8 cellular contexts compared by ENCODE assay signal in genomic region chr11:65226103-65226442, GRCh38.
DNase-seq lines count a peak whose midpoint lies in the region; TF ChIP-seq lines count a peak whose summit lies in the region.

No MANE protein-coding gene starts in this region.

- H3K9me3 ChIP-seq in HUES48 (ENCODE audit: control insufficient read depth, insufficient read depth, low read length) = no peaks in the 10 kb centered on the region
- H3K9me3 ChIP-seq in muscle layer of duodenum (ENCODE audit: control insufficient read depth in 1 of 2, low read length in 2 of 2) = no peaks in the 10 kb centered on the region

- peaks cover 15% of the 10 kb centered on the region for H3K36me3 ChIP-seq in HUES48 (ENCODE audit: control insufficient read depth, insufficient read depth, low read length)
- H3K36me3 ChIP-seq in muscle layer of duodenum (ENCODE audit: control insufficient read depth in 1 of 2, insufficient read depth in 2 of 2, low read length in 2 of 2) = no peaks in the 10 kb centered on the region

- peak overlapping the region; percentile 70; the same call in 1 of the 2 replicates for H3K9ac ChIP-seq in HUES48 (ENCODE audit: low read depth, low read length)

- H3K27ac ChIP-seq in HUES48 (ENCODE audit: low read depth, low read length) = no peak overlapping the region
- no peak overlapping the region for H3K27ac ChIP-seq in muscle layer of duodenum (ENCODE audit: low read length)

- H3K27me3 ChIP-seq in HUES48 (ENCODE audit: control insufficient read depth, insufficient read depth, low read length) = no peaks in the 10 kb centered on the region
- H3K27me3 ChIP-seq in muscle layer of duodenum (ENCODE audit: low read depth, low read length) = no peaks in the 10 kb centered on the region

- TF ChIP-seq CTCF in AG04449 (IDR thresholded peaks at IDR 0.05; ENCODE audit: insufficient read depth, low read length, missing control alignments) = no peak
- no peak for TF ChIP-seq CTCF in choroid plexus epithelial cell (conservative IDR thresholded peaks at IDR 0.05; ENCODE audit: low read depth, low read length)

- POLR2A ChIA-PET in AG04449 (lab: Yijun Ruan, JAX) = interaction anchor here (0.6 kb wide), 2 partner anchors 91 to 102 kb away, joined by 3 to 4 read pairs; no protein-coding TSS in a partner anchor

- H3K4me1 ChIP-seq in HUES48 (ENCODE audit: control insufficient read depth, insufficient read depth, low read length) (peaks cover 12% of the 10 kb centered on the region), muscle layer of duodenum (ENCODE audit: control insufficient read depth in 1 of 2, insufficient read depth in 2 of 2, low read length in 2 of 2) (peaks cover 0 to 12% of the 10 kb centered on the region in 2 donors)

- DNase-seq in AG04449 (ENCODE audit: low read depth, low spot score) (no peak), choroid plexus epithelial cell (ENCODE audit: low read depth) (no peak), NCI-H2029 (lab: John Stamatoyannopoulos, UW) (no peak), NCI-H2107 (lab: John Stamatoyannopoulos, UW) (no peak), NCI-H1436 (lab: John Stamatoyannopoulos, UW) (no peak)
- no peak for DNase-seq in stimulated activated CD4-positive, alpha-beta T cell treated with anti-CD3 and anti-CD28 coated beads, Interleukin-15, amount 100 ng/mL, for 24 hours

- H3K4me3 ChIP-seq in AG04449 (ENCODE audit: low read depth, low read length) (peak overlapping the region; percentile 49), HUES48 (ENCODE audit: low read depth, low read length) (peak overlapping the region; percentile 68), choroid plexus epithelial cell (ENCODE audit: low read depth, low read length) (peak overlapping the region; percentile 58), muscle layer of duodenum (ENCODE audit: low read depth in 1 of 2, low read length in 2 of 2) (peak overlapping the region; percentile 64 to 72)

- CTCF ChIA-PET in AG04449 (lab: Yijun Ruan, JAX) = interaction anchor here (0.8 to 7.4 kb wide), 19 partner anchors 10 to 130 kb away, joined by 3 to 102 read pairs (median 7); partner anchors contain the start of genes CDC42EP2, DPF2 and POLA2
